In the genomic region with DNA sequence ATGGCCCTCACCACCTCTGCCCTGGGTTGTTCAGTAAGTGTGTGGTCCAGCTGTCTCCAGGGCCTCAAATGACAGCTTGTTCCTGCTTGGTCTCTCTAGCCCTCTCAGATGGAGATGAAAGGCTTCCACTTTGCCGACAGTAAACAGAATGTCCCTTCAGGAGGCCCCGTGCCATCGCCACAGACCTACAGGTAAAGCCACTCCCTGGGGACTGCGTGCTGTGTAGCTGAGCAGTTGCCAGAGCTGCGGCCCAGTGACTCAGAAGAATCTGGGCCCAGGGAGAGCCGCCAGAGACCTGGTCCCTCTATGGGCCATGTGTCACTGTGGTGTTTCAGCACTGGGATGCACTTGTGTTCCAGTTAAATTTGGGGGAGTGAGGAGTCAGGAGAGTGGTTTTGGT, we compare ENCODE assay signal across 18 cellular contexts. TPM values are rescaled to one million over a fixed set of nuclear protein-coding genes. Genes with fewer than 3 reads are reported as not detected.
"Had no signal": no experiment of that assay in that cellular context is flagged by ENCODE, and none has a peak within 500 bp of the region (broad histone marks: within the 10 kb centered on the region; RNA-seq: fewer than 3 reads in every experiment).

No MANE protein-coding gene starts in this region.

- H3K4me1 Mint-ChIP-seq: activated B cell treated with CpG ODN at 0.5 μM for 24 hours, nephron had no signal

- DNase-seq: activated B cell treated with CpG ODN at 0.5 μM for 24 hours; activated CD4-positive, alpha-beta T cell treated with anti-CD3 and anti-CD28 coated beads, Interleukin-2, amount 10 ng/mL, durations not matched to agents 7 days and 5 days; activated naive CD4-positive, alpha-beta T cell treated with anti-CD3 and anti-CD28 coated beads for 36 hours; amniotic stem cell; cerebellar nuclear complex; dorsolateral prefrontal cortex; islet precursor cell; SHP77; T-helper 17 cell; trophoblast cell had no signal

- H3K27ac ChIP-seq: heart left ventricle, pancreas, skin epidermis had no signal

- H3K4me3 ChIP-seq: dorsolateral prefrontal cortex, heart left ventricle, pancreas, skin epidermis had no signal

- H3K27me3 ChIP-seq: dorsolateral prefrontal cortex, heart left ventricle, pancreas had no signal

- H3K4me1 ChIP-seq: pancreas had no signal

- H3K9me3 Mint-ChIP-seq: activated B cell treated with CpG ODN at 0.5 μM for 24 hours; activated CD4-positive, alpha-beta T cell treated with anti-CD3 and anti-CD28 coated beads, Interleukin-2, amount 10 ng/mL, durations not matched to agents 7 days and 5 days; activated naive CD4-positive, alpha-beta T cell treated with anti-CD3 and anti-CD28 coated beads for 36 hours; nephron had no signal

- ATAC-seq: esophagus mucosa, heart left ventricle, left lobe of liver, SK-N-SH treated with all-trans-retinoic acid at 6 μM for 48 hours, T-helper 17 cell had no signal

- H3K9me3 ChIP-seq: heart left ventricle, pancreas had no signal

- H3K27me3 Mint-ChIP-seq: activated B cell treated with CpG ODN at 0.5 μM for 24 hours; activated CD4-positive, alpha-beta T cell treated with anti-CD3 and anti-CD28 coated beads, Interleukin-2, amount 10 ng/mL, durations not matched to agents 7 days and 5 days; T-helper 17 cell had no signal

- H3K27ac Mint-ChIP-seq: activated B cell treated with CpG ODN at 0.5 μM for 24 hours; activated CD4-positive, alpha-beta T cell treated with anti-CD3 and anti-CD28 coated beads, Interleukin-2, amount 10 ng/mL, durations not matched to agents 7 days and 5 days; activated naive CD4-positive, alpha-beta T cell treated with anti-CD3 and anti-CD28 coated beads for 36 hours; nephron had no signal

- H3K4me3 Mint-ChIP-seq: activated B cell treated with CpG ODN at 0.5 μM for 24 hours; activated CD4-positive, alpha-beta T cell treated with anti-CD3 and anti-CD28 coated beads, Interleukin-2, amount 10 ng/mL, durations not matched to agents 7 days and 5 days; activated naive CD4-positive, alpha-beta T cell treated with anti-CD3 and anti-CD28 coated beads for 36 hours; nephron; T-helper 17 cell had no signal

RNA-seq across cellular contexts. Expression of gene PRRT1B, which starts 53.3 kb away (rescaled TPM):
- total RNA-seq: activated B cell treated with CpG ODN at 0.5 μM for 24 hours; activated CD4-positive, alpha-beta T cell treated with anti-CD3 and anti-CD28 coated beads, Interleukin-2, amount 10 ng/mL, durations not matched to agents 7 days and 5 days; activated naive CD4-positive, alpha-beta T cell treated with anti-CD3 and anti-CD28 coated beads for 36 hours; esophagus mucosa; fibroblast of villous mesenchyme; heart left ventricle; T-helper 17 cell had no signal
- polyA plus RNA-seq: heart left ventricle had no signal
